ENCODE assay signal across 2 cellular contexts in the genomic region with DNA sequence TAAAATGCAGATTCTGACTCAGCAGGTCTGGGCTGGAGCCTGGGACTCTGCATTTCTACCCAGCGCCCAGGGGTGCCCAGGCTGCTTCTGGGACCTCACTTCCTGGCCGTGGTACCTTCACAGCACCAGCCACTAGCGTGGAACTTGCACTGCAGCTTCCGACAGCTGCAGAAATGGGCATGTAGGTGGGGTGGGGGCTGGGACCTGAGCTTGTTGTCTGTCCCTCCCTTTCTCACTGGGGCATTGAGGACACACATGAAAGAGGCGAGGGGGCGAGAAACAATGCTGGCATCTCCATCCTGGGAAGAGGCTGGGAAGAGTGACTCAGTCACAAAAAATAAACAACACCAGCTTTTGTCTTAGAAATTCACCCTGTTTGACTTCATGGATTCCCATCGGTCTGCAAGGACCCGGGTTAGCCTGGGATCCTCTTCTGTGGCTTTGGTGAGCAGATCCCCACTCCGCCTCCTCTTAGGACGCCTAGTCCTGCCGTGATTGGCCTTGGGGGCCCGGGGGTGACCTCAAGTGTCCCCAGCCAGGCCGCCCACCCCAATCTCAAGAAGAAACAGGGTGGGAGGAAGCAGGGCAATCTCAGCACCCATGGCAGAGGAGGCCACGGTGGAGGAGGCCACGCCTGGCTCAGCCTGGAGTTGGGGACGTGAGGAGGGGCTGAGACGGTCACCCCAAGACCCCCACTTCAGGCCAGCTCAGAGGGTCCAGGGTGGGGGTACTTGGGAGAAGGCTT.
A peak's percentile ranks its signal among the peaks of the same experiment; 100 is the strongest.
TF ChIP-seq lines count a peak whose summit lies in the region.

No MANE protein-coding gene starts in this region.

TF ChIP-seq in HCT116, 20 proteins besides CTCF, POLR2A, EP300 and RAD21 (continued from another document):
- TF ChIP-seq, protein P1, sequence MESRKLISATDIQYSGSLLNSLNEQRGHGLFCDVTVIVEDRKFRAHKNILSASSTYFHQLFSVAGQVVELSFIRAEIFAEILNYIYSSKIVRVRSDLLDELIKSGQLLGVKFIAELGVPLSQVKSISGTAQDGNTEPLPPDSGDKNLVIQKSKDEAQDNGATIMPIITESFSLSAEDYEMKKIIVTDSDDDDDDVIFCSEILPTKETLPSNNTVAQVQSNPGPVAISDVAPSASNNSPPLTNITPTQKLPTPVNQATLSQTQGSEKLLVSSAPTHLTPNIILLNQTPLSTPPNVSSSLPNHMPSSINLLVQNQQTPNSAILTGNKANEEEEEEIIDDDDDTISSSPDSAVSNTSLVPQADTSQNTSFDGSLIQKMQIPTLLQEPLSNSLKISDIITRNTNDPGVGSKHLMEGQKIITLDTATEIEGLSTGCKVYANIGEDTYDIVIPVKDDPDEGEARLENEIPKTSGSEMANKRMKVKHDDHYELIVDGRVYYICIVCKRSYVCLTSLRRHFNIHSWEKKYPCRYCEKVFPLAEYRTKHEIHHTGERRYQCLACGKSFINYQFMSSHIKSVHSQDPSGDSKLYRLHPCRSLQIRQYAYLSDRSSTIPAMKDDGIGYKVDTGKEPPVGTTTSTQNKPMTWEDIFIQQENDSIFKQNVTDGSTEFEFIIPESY (IDR thresholded peaks at IDR 0.05; ENCODE audit: extremely low read depth, insufficient replicate concordance, low read length): no peak
- TF ChIP-seq TCF7L2 (IDR thresholded peaks at IDR 0.05; ENCODE audit: borderline replicate concordance, extremely low read depth, insufficient read depth, insufficient read length): no peak
- no peak for TF ChIP-seq POLR2AphosphoS5 (IDR thresholded peaks at IDR 0.05; ENCODE audit: low read depth, low read length)
- no peak for TF ChIP-seq CEBPB (IDR thresholded peaks at IDR 0.05; ENCODE audit: low read depth)
- TF ChIP-seq, protein P2, sequence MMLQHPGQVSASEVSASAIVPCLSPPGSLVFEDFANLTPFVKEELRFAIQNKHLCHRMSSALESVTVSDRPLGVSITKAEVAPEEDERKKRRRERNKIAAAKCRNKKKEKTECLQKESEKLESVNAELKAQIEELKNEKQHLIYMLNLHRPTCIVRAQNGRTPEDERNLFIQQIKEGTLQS (IDR thresholded peaks at IDR 0.05): no peak
- TF ChIP-seq SP1 (IDR thresholded peaks at IDR 0.05; ENCODE audit: low read depth): no peak
- TF ChIP-seq EGR1 (IDR thresholded peaks at IDR 0.05; ENCODE audit: low read depth): no peak

TF ChIP-seq in HepG2, 621 proteins besides CTCF, POLR2A, EP300 and RAD21 (continued from another document):
- TF ChIP-seq SAP130 (CRISPR knock-in tag; IDR thresholded peaks at IDR 0.05; ENCODE audit: low read depth) (peak; percentile 33; the same call in 1 of the 2 replicates), PLRG1 (conservative IDR thresholded peaks at IDR 0.05) (no peak), ZNF83 (CRISPR knock-in tag; IDR thresholded peaks at IDR 0.05; ENCODE audit: borderline replicate concordance) (no peak), ZFY (CRISPR knock-in tag; IDR thresholded peaks at IDR 0.05) (no peak), ATRX (CRISPR knock-in tag; IDR thresholded peaks at IDR 0.05; ENCODE audit: borderline replicate concordance) (no peak), HOXA5 (CRISPR knock-in tag; IDR thresholded peaks at IDR 0.05) (no peak), SOX13 (IDR thresholded peaks at IDR 0.05) (no peak), SOX13 (CRISPR knock-in tag; conservative IDR thresholded peaks at IDR 0.05 in 1 of 2, IDR thresholded peaks at IDR 0.05 in 1 of 2) (peak in 1 of 2 experiments; percentile 32; a peak in 1 of 4 replicates), SOX6 (IDR thresholded peaks at IDR 0.05) (no peak), SOX6 (CRISPR knock-in tag; IDR thresholded peaks at IDR 0.05) (peak; percentile 23; the same call in 1 of the 2 replicates), ZSCAN21 (CRISPR knock-in tag; IDR thresholded peaks at IDR 0.05; ENCODE audit: borderline replicate concordance) (no peak), AHR (CRISPR knock-in tag; IDR thresholded peaks at IDR 0.05) (no peak), ZBTB3 (CRISPR knock-in tag; IDR thresholded peaks at IDR 0.05; ENCODE audit: borderline replicate concordance, low read depth) (no peak), FOSL2 (CRISPR knock-in tag; IDR thresholded peaks at IDR 0.05) (peak; percentile 74)
- TF ChIP-seq, protein P3, sequence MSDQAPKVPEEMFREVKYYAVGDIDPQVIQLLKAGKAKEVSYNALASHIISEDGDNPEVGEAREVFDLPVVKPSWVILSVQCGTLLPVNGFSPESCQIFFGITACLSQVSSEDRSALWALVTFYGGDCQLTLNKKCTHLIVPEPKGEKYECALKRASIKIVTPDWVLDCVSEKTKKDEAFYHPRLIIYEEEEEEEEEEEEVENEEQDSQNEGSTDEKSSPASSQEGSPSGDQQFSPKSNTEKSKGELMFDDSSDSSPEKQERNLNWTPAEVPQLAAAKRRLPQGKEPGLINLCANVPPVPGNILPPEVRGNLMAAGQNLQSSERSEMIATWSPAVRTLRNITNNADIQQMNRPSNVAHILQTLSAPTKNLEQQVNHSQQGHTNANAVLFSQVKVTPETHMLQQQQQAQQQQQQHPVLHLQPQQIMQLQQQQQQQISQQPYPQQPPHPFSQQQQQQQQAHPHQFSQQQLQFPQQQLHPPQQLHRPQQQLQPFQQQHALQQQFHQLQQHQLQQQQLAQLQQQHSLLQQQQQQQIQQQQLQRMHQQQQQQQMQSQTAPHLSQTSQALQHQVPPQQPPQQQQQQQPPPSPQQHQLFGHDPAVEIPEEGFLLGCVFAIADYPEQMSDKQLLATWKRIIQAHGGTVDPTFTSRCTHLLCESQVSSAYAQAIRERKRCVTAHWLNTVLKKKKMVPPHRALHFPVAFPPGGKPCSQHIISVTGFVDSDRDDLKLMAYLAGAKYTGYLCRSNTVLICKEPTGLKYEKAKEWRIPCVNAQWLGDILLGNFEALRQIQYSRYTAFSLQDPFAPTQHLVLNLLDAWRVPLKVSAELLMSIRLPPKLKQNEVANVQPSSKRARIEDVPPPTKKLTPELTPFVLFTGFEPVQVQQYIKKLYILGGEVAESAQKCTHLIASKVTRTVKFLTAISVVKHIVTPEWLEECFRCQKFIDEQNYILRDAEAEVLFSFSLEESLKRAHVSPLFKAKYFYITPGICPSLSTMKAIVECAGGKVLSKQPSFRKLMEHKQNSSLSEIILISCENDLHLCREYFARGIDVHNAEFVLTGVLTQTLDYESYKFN (CRISPR knock-in tag; conservative IDR thresholded peaks at IDR 0.05): no peak
- TF ChIP-seq, protein P4, sequence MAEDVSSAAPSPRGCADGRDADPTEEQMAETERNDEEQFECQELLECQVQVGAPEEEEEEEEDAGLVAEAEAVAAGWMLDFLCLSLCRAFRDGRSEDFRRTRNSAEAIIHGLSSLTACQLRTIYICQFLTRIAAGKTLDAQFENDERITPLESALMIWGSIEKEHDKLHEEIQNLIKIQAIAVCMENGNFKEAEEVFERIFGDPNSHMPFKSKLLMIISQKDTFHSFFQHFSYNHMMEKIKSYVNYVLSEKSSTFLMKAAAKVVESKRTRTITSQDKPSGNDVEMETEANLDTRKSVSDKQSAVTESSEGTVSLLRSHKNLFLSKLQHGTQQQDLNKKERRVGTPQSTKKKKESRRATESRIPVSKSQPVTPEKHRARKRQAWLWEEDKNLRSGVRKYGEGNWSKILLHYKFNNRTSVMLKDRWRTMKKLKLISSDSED (CRISPR knock-in tag; IDR thresholded peaks at IDR 0.05): no peak
- TF ChIP-seq, protein P5, sequence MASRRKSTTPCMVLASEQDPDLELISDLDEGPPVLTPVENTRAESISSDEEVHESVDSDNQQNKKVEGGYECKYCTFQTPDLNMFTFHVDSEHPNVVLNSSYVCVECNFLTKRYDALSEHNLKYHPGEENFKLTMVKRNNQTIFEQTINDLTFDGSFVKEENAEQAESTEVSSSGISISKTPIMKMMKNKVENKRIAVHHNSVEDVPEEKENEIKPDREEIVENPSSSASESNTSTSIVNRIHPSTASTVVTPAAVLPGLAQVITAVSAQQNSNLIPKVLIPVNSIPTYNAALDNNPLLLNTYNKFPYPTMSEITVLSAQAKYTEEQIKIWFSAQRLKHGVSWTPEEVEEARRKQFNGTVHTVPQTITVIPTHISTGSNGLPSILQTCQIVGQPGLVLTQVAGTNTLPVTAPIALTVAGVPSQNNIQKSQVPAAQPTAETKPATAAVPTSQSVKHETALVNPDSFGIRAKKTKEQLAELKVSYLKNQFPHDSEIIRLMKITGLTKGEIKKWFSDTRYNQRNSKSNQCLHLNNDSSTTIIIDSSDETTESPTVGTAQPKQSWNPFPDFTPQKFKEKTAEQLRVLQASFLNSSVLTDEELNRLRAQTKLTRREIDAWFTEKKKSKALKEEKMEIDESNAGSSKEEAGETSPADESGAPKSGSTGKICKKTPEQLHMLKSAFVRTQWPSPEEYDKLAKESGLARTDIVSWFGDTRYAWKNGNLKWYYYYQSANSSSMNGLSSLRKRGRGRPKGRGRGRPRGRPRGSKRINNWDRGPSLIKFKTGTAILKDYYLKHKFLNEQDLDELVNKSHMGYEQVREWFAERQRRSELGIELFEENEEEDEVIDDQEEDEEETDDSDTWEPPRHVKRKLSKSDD (CRISPR knock-in tag; IDR thresholded peaks at IDR 0.05; ENCODE audit: low read depth): no peak
- TF ChIP-seq, protein P6, sequence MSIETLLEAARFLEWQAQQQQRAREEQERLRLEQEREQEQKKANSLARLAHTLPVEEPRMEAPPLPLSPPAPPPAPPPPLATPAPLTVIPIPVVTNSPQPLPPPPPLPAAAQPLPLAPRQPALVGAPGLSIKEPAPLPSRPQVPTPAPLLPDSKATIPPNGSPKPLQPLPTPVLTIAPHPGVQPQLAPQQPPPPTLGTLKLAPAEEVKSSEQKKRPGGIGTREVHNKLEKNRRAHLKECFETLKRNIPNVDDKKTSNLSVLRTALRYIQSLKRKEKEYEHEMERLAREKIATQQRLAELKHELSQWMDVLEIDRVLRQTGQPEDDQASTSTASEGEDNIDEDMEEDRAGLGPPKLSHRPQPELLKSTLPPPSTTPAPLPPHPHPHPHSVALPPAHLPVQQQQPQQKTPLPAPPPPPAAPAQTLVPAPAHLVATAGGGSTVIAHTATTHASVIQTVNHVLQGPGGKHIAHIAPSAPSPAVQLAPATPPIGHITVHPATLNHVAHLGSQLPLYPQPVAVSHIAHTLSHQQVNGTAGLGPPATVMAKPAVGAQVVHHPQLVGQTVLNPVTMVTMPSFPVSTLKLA (IDR thresholded peaks at IDR 0.05): no peak
- TF ChIP-seq, protein P7, sequence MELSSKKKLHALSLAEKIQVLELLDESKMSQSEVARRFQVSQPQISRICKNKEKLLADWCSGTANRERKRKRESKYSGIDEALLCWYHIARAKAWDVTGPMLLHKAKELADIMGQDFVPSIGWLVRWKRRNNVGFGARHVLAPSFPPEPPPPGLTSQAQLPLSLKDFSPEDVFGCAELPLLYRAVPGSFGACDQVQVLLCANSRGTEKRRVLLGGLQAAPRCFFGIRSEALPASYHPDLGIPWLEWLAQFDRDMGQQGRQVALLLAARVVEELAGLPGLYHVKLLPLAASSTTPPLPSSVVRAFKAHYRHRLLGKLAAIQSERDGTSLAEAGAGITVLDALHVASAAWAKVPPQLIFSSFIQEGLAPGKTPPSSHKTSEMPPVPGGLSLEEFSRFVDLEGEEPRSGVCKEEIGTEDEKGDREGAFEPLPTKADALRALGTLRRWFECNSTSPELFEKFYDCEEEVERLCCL (CRISPR knock-in tag; IDR thresholded peaks at IDR 0.05; ENCODE audit: borderline replicate concordance): no peak
